Comparison of ENCODE assay signal across 8 cellular contexts in the genomic region with DNA sequence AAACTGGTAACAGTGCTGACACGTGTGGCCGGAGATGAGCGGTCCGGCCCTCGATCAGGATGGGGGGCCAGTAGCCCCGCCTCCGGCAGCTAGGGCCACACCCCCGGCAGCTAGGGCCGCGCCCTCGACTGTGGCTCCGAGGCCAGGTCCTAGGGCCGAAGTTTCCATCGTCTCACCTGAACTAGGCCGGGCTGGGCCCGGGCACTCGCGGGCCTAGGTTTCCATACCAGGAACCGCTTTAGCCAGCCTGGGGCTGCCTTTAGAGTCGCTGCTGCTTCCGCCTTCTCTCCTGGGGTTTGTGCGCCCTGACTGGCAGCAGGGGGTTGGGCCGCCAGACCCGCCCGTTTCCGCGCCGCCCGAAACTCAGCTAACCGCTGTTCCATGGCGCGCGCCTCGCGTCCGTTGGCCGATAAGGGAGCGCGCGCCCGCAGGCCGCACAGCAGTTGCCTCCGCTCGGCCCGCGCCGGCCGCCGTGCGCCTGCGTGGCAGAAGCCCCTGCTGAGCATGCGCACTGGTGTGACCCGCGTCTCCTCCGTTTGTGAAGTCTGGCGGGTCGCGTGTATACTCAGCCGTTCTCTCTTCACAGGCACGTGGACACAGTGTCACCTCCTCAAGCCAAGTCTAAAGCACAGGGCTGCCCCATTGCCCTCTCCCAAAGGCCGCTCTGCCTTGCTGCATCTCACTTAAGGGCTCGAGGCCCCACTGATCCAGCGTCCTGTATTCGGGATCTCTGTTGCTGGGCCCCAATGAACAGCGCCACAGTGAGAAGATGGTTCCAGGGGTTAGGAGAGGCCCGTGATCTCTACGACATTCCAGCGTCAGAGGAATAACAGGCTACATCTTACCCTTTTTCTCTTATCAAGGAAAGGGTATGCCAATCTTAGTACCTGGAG. TPM values are rescaled to one million over a fixed set of nuclear protein-coding genes. Genes with fewer than 3 reads are reported as not detected.
DNase-seq lines count a peak whose midpoint lies in the region; ATAC-seq and TF ChIP-seq lines count a peak whose summit lies in the region.

A gene with protein sequence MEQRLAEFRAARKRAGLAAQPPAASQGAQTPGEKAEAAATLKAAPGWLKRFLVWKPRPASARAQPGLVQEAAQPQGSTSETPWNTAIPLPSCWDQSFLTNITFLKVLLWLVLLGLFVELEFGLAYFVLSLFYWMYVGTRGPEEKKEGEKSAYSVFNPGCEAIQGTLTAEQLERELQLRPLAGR (minus strand): TSS at position 480 of the 893 bp plus-strand sequence. CDS start 97 bp downstream, at position 383.

- no peaks in the 10 kb centered on the region for H4K20me1 ChIP-seq in SU-DHL-6 (ENCODE audit: low read depth, low read length)

- TF ChIP-seq EP300 in ovary (IDR thresholded peaks at IDR 0.05): no peak

- H3K4me1 ChIP-seq in ovary (ENCODE audit: insufficient read depth): peaks cover 2% of the 10 kb centered on the region
- peaks cover 2% of the 10 kb centered on the region for H3K4me1 ChIP-seq in thymus (ENCODE audit: control insufficient read depth, insufficient read depth, low read length)

- 0 to 1% (median 0%) methylated on average over 51 to 68 of the region's 68 CpGs for WGBS in ovary, 3 donors
- 4% methylated on average over 68 of the region's 68 CpGs for WGBS in thymus

- TF ChIP-seq CTCF in GM12865 (IDR thresholded peaks at IDR 0.05; ENCODE audit: insufficient read depth, low read depth, low read length, missing control alignments) (no peak), SU-DHL-6 (IDR thresholded peaks at IDR 0.05; ENCODE audit: insufficient read depth, low read length, poor library complexity, severe bottlenecking) (no peak), ovary (IDR thresholded peaks at IDR 0.05) (peak in 2 of 3 donors; percentile 18 to 24)

- no peaks in the 10 kb centered on the region for H3F3A ChIP-seq in SU-DHL-6 (ENCODE audit: insufficient read depth)

- H3K36me3 ChIP-seq in SU-DHL-6 (ENCODE audit: low read length): 0 out of 2 replicates have a peak, but pooled peaks cover 2% of the 10 kb centered on the region
- no peaks in the 10 kb centered on the region for H3K36me3 ChIP-seq in ovary
- H3K36me3 ChIP-seq in thymus (ENCODE audit: control insufficient read depth, insufficient read depth): peaks cover 3% of the 10 kb centered on the region

- peak within 1 kb of the TSS; percentile 77 for H3K27ac ChIP-seq in SU-DHL-6 (ENCODE audit: low read depth, low read length)
- H3K27ac ChIP-seq in ovary: peak within 1 kb of the TSS; percentile 83 to 89
- peak within 1 kb of the TSS; percentile 97 for H3K27ac ChIP-seq in thymus (ENCODE audit: low read depth)

- ATAC-seq in HG02678 (IDR thresholded peaks at IDR 0.05; ENCODE audit: unreplicated experiment) (peak; percentile 92), Right ventricle myocardium inferior (peak; percentile 98)

- H2AFZ ChIP-seq in SU-DHL-6 (ENCODE audit: low read depth, low read length, severe bottlenecking): peak within 1 kb of the TSS; percentile 97

- peak; percentile 63 for TF ChIP-seq POLR2A in ovary (IDR thresholded peaks at IDR 0.05)

- DNase-seq in GM12865 (ENCODE audit: low read depth) (peak; percentile 98), NCI-H1105 treated with DMSO at 0.1 percent for 48 hours (lab: John Stamatoyannopoulos, UW) (peak; percentile 94), Right ventricle myocardium inferior (ENCODE audit: missing footprints) (peak; percentile 98), ovary (peak; percentile 90 to 95 (median 93))
- DNase-seq in activated naive CD8-positive, alpha-beta T cell treated with anti-CD3 and anti-CD28 coated beads, Interleukin-2, amount 50 U/mL, for 16 hours (ENCODE audit: low read depth, low spot score): peak; percentile 82

- H3K9me3 ChIP-seq in SU-DHL-6 (ENCODE audit: insufficient read depth, low read length) (no peaks in the 10 kb centered on the region), ovary (no peaks in the 10 kb centered on the region), thymus (ENCODE audit: control insufficient read depth) (no peaks in the 10 kb centered on the region)

- H3K27me3 ChIP-seq in SU-DHL-6 (ENCODE audit: low read length): no peaks in the 10 kb centered on the region; the same call in 1 of the 2 replicates
- no peaks in the 10 kb centered on the region for H3K27me3 ChIP-seq in ovary
- no peaks in the 10 kb centered on the region for H3K27me3 ChIP-seq in thymus (ENCODE audit: control insufficient read depth, insufficient read depth)

- H3K9ac ChIP-seq in SU-DHL-6 (ENCODE audit: low read length): peak within 1 kb of the TSS; percentile 65

- peak within 1 kb of the TSS; percentile 60 for H3K4me2 ChIP-seq in SU-DHL-6 (ENCODE audit: low read depth, low read length, poor library complexity, severe bottlenecking)

- intact Hi-C loops in Right ventricle myocardium inferior (cut with DNase I): no loop called here
- intact Hi-C loops in ovary (cut with DNase I): no loop called here

- no peaks in the 10 kb centered on the region for H3K79me2 ChIP-seq in SU-DHL-6 (ENCODE audit: insufficient read depth, low read length)

- H3K4me3 ChIP-seq in GM12865 (ENCODE audit: low read depth, low read length) (peak within 1 kb of the TSS; percentile 68), SU-DHL-6 (ENCODE audit: insufficient read depth, low read length, poor library complexity, severe bottlenecking) (peak within 1 kb of the TSS; percentile 58), ovary (peak within 1 kb of the TSS; percentile 74), thymus (ENCODE audit: low read length) (peak within 1 kb of the TSS; percentile 85)

- H3K9me2 ChIP-seq in SU-DHL-6 (replicated peaks; ENCODE audit: insufficient read depth, low read length): no peaks in the 10 kb centered on the region

RNA-seq across cellular contexts. Expression of the gene that starts here (rescaled TPM):
- total RNA-seq in Right ventricle myocardium inferior: 11.8 TPM
- total RNA-seq in ovary: 10 to 100 TPM; 11.7 to 17.7 (median 15.9) TPM
- 10 to 100 TPM; 11.4 to 14.1 TPM for polyA plus RNA-seq in ovary
- polyA plus RNA-seq in thymus: 51.7 TPM

Comparison
In these comparisons a context has a peak if more than half of its experiments do, and no peak if none do; other contexts are left out.
1. Peak in every context shown above with its lines: DNase-seq, ATAC-seq, H3K4me3 ChIP-seq and H3K27ac ChIP-seq.
2. CTCF ChIP-seq: peak in ovary (2 of 3); none in GM12865 (single experiment) and SU-DHL-6 (single experiment).